11 cellular contexts compared by ENCODE assay signal in genomic region chr7:47609803-47610452, GRCh38. TPM values are rescaled to one million over a fixed set of nuclear protein-coding genes. Genes with fewer than 3 reads are reported as not detected.
DNase-seq lines count a peak whose midpoint lies in the region; ATAC-seq and TF ChIP-seq lines count a peak whose summit lies in the region.
"Had no signal": no experiment of that assay in that cellular context is flagged by ENCODE, and none has a peak within 500 bp of the region (broad histone marks: within the 10 kb centered on the region; RNA-seq: fewer than 3 reads in every experiment).

No MANE protein-coding gene starts in this region.

- H3K36me3 ChIP-seq in neural progenitor cell (no peaks in the 10 kb centered on the region), upper lobe of right lung (no peaks in the 10 kb centered on the region)
- H3K36me3 ChIP-seq: cardiac muscle cell had no signal

- H3K27me3 ChIP-seq in neural progenitor cell (no peaks in the 10 kb centered on the region), upper lobe of right lung (no peaks in the 10 kb centered on the region)
- H3K27me3 ChIP-seq: cardiac muscle cell had no signal

- POLR2A ChIA-PET in RWPE1 (lab: Yijun Ruan, JAX; ENCODE audit: low non-redundant PET), result no interaction called here

- H4K20me1 ChIP-seq in neural progenitor cell (ENCODE audit: low read depth), result no peaks in the 10 kb centered on the region

- DNase-seq in RWPE1 (ENCODE audit: low spot score), result no peak
- peak; percentile 56 for DNase-seq in Right ventricle myocardium superior
- no peak for DNase-seq in neural progenitor cell (ENCODE audit: low spot score)
- DNase-seq in upper lobe of right lung, result no peak
- DNase-seq in dedifferentiated amniotic fluid mesenchymal stem cell (ENCODE audit: extremely low spot score), result no peak
- DNase-seq in activated T-helper 2 cell treated with anti-CD3 and anti-CD28 coated beads, Interferon-gamma antibody, Interleukin-2, Interleukin-4, amounts not matched to agents 10 μg/mL and 5 μg/mL and 100 μg/mL, durations not matched to agents 14 hours and 24 hours and 36 hours (ENCODE audit: low spot score), result no peak
- DNase-seq: activated T-cell treated with anti-CD3 and anti-CD28 coated beads, Interleukin-2, amount 50 U/mL, for 1 hour; Kasumi-1 had no signal

- no peaks in the 10 kb centered on the region for H3K79me2 ChIP-seq in neural progenitor cell (ENCODE audit: low read depth)

- peak overlapping the region; percentile 24; the same call in 1 of the 2 replicates for H3K27ac ChIP-seq in RWPE1
- no peak overlapping the region for H3K27ac ChIP-seq in neural progenitor cell
- peak overlapping the region; percentile 65 for H3K27ac ChIP-seq in upper lobe of right lung
- H3K27ac ChIP-seq: cardiac muscle cell had no signal

- H3K9me3 Mint-ChIP-seq in neural progenitor cell, result no peaks in the 10 kb centered on the region
- H3K9me3 Mint-ChIP-seq in activated T-helper 2 cell treated with anti-CD3 and anti-CD28 coated beads, Interferon-gamma antibody, Interleukin-2, Interleukin-4, amounts not matched to agents 10 μg/mL and 5 μg/mL and 100 μg/mL, durations not matched to agents 14 hours and 24 hours and 36 hours, result no peaks in the 10 kb centered on the region

- H3K27me3 Mint-ChIP-seq in neural progenitor cell (ENCODE audit: insufficient read depth, low read depth), result peaks cover 2% of the 10 kb centered on the region
- no peaks in the 10 kb centered on the region for H3K27me3 Mint-ChIP-seq in activated T-helper 2 cell treated with anti-CD3 and anti-CD28 coated beads, Interferon-gamma antibody, Interleukin-2, Interleukin-4, amounts not matched to agents 10 μg/mL and 5 μg/mL and 100 μg/mL, durations not matched to agents 14 hours and 24 hours and 36 hours (ENCODE audit: low read depth)

- no peak overlapping the region for H3K9ac ChIP-seq in neural progenitor cell

- no peaks in the 10 kb centered on the region for H3F3A ChIP-seq in neural progenitor cell (ENCODE audit: low read depth)

- no peak overlapping the region for H3K4me2 ChIP-seq in neural progenitor cell

- intact Hi-C loops in Right ventricle myocardium superior (cut with DNase I) (no loop called here), upper lobe of right lung (cut with DNase I) (no loop called here)
- intact Hi-C loops in activated T-helper 2 cell treated with anti-CD3 and anti-CD28 coated beads, Interferon-gamma antibody, Interleukin-2, Interleukin-4, amounts not matched to agents 10 μg/mL and 5 μg/mL and 100 μg/mL, durations not matched to agents 14 hours and 24 hours and 36 hours (cut with micrococcal nuclease), result no loop called here

- ATAC-seq in Right ventricle myocardium superior (ENCODE audit: poor library complexity), result peak; percentile 79
- ATAC-seq in upper lobe of right lung, result no peak
- ATAC-seq in GM18858 (IDR thresholded peaks at IDR 0.05; ENCODE audit: unreplicated experiment), result no peak
- ATAC-seq: esophagus mucosa had no signal

- H3K27ac Mint-ChIP-seq in neural progenitor cell, result no peak overlapping the region
- no peak overlapping the region for H3K27ac Mint-ChIP-seq in activated T-helper 2 cell treated with anti-CD3 and anti-CD28 coated beads, Interferon-gamma antibody, Interleukin-2, Interleukin-4, amounts not matched to agents 10 μg/mL and 5 μg/mL and 100 μg/mL, durations not matched to agents 14 hours and 24 hours and 36 hours

- H3K9me3 ChIP-seq in neural progenitor cell (ENCODE audit: low read depth) (no peaks in the 10 kb centered on the region), upper lobe of right lung (no peaks in the 10 kb centered on the region)

- H2AFZ ChIP-seq in neural progenitor cell (replicated peaks), result peak overlapping the region; percentile 26

- H3K4me1 ChIP-seq in neural progenitor cell, result peaks cover 5% of the 10 kb centered on the region
- H3K4me1 ChIP-seq in upper lobe of right lung, result peaks cover 18% of the 10 kb centered on the region

- TF ChIP-seq CTCF in RWPE1 (conservative IDR thresholded peaks at IDR 0.05; ENCODE audit: low read depth), result no peak
- no peak for TF ChIP-seq CTCF in neural progenitor cell (IDR thresholded peaks at IDR 0.05)
- TF ChIP-seq CTCF in upper lobe of right lung (IDR thresholded peaks at IDR 0.05), result no peak

- H3K4me3 ChIP-seq in neural progenitor cell (no peak overlapping the region), upper lobe of right lung (no peak overlapping the region)
- H3K4me3 ChIP-seq: cardiac muscle cell had no signal

- H3K4me3 Mint-ChIP-seq in neural progenitor cell, result no peak overlapping the region
- no peak overlapping the region for H3K4me3 Mint-ChIP-seq in activated T-helper 2 cell treated with anti-CD3 and anti-CD28 coated beads, Interferon-gamma antibody, Interleukin-2, Interleukin-4, amounts not matched to agents 10 μg/mL and 5 μg/mL and 100 μg/mL, durations not matched to agents 14 hours and 24 hours and 36 hours (ENCODE audit: low read depth)

- H3K4me1 Mint-ChIP-seq in neural progenitor cell, result peaks cover 2% of the 10 kb centered on the region
- no peaks in the 10 kb centered on the region for H3K4me1 Mint-ChIP-seq in activated T-helper 2 cell treated with anti-CD3 and anti-CD28 coated beads, Interferon-gamma antibody, Interleukin-2, Interleukin-4, amounts not matched to agents 10 μg/mL and 5 μg/mL and 100 μg/mL, durations not matched to agents 14 hours and 24 hours and 36 hours (ENCODE audit: low read depth)

- H3K36me3 Mint-ChIP-seq in neural progenitor cell, result no peaks in the 10 kb centered on the region
- no peaks in the 10 kb centered on the region for H3K36me3 Mint-ChIP-seq in activated T-helper 2 cell treated with anti-CD3 and anti-CD28 coated beads, Interferon-gamma antibody, Interleukin-2, Interleukin-4, amounts not matched to agents 10 μg/mL and 5 μg/mL and 100 μg/mL, durations not matched to agents 14 hours and 24 hours and 36 hours (ENCODE audit: low read depth)

- CTCF ChIA-PET in RWPE1 (lab: Yijun Ruan, JAX), result interaction anchor here (0.5 to 1.1 kb wide), 2 partner anchors 13 to 45 kb away, joined by 3 to 4 read pairs; no protein-coding TSS in a partner anchor

RNA-seq across cellular contexts. Expression of gene TNS3, which starts 28.0 kb away (rescaled TPM):
- total RNA-seq in Right ventricle myocardium superior (43.2 TPM), neural progenitor cell (ENCODE audit: low replicate concordance) (15.0 and 21.8 TPM in 2 replicates), upper lobe of right lung (168 TPM)
- total RNA-seq in activated T-helper 2 cell treated with anti-CD3 and anti-CD28 coated beads, Interferon-gamma antibody, Interleukin-2, Interleukin-4, amounts not matched to agents 10 μg/mL and 5 μg/mL and 100 μg/mL, durations not matched to agents 14 hours and 24 hours and 36 hours, result 5.3 and 8.5 TPM in 2 replicates
